ENCODE assay signal across 2 cellular contexts in the genomic region with DNA sequence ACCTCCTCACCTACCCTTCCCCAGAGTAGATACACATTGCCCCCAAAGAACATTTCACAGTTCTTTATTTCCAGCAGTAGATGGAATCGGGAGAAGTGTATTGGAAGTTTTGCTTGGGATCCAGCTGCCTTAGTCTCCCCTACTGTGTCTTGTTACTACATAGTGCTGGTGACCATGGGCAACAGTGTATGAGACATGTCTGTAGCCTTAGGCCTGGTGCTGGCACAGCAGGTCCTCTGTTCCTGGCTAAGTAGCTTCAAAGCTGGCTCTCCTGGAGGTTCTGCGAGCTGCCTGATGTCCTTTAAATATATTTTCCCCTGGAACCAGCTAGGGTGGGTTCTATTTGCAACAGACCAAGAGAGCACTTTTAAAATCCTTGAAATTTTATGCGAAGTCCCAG.
TF ChIP-seq lines count a peak whose summit lies in the region.

No MANE protein-coding gene starts in this region.

TF ChIP-seq in A549, 52 proteins besides CTCF, POLR2A, EP300 and RAD21:
- TF ChIP-seq RARB (CRISPR knock-in tag; IDR thresholded peaks at IDR 0.05) (no peak), FOSL2 (IDR thresholded peaks at IDR 0.05) (no peak), FOSL2 (CRISPR knock-in tag; IDR thresholded peaks at IDR 0.05) (0 out of 2 replicates have a peak, but pooled peaks have one; percentile 5), KDM1A (IDR thresholded peaks at IDR 0.05; ENCODE audit: low read depth) (no peak), BHLHE40 (IDR thresholded peaks at IDR 0.05; ENCODE audit: low read depth, low read length) (no peak), GATA3 (IDR thresholded peaks at IDR 0.05; ENCODE audit: borderline replicate concordance) (no peak), POLR2AphosphoS2 (conservative IDR thresholded peaks at IDR 0.05; ENCODE audit: low read length) (no peak)
- TF ChIP-seq, protein P1, sequence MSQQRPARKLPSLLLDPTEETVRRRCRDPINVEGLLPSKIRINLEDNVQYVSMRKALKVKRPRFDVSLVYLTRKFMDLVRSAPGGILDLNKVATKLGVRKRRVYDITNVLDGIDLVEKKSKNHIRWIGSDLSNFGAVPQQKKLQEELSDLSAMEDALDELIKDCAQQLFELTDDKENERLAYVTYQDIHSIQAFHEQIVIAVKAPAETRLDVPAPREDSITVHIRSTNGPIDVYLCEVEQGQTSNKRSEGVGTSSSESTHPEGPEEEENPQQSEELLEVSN (IDR thresholded peaks at IDR 0.05; ENCODE audit: borderline replicate concordance, low read depth): no peak
- TF ChIP-seq, protein P2, sequence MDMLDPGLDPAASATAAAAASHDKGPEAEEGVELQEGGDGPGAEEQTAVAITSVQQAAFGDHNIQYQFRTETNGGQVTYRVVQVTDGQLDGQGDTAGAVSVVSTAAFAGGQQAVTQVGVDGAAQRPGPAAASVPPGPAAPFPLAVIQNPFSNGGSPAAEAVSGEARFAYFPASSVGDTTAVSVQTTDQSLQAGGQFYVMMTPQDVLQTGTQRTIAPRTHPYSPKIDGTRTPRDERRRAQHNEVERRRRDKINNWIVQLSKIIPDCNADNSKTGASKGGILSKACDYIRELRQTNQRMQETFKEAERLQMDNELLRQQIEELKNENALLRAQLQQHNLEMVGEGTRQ (IDR thresholded peaks at IDR 0.05): no peak
- TF ChIP-seq, protein P3, sequence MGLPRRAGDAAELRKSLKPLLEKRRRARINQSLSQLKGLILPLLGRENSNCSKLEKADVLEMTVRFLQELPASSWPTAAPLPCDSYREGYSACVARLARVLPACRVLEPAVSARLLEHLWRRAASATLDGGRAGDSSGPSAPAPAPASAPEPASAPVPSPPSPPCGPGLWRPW (IDR thresholded peaks at IDR 0.05): no peak

TF ChIP-seq in HEK293, 187 proteins besides CTCF, POLR2A, EP300 and RAD21:
- TF ChIP-seq, protein P4, sequence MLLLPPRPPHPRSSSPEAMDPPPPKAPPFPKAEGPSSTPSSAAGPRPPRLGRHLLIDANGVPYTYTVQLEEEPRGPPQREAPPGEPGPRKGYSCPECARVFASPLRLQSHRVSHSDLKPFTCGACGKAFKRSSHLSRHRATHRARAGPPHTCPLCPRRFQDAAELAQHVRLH (tag by site-specific recombination; IDR thresholded peaks at IDR 0.05): no peak
- TF ChIP-seq ZIC2 (tag by site-specific recombination; IDR thresholded peaks at IDR 0.05): peak; percentile 84
- TF ChIP-seq, protein P5, sequence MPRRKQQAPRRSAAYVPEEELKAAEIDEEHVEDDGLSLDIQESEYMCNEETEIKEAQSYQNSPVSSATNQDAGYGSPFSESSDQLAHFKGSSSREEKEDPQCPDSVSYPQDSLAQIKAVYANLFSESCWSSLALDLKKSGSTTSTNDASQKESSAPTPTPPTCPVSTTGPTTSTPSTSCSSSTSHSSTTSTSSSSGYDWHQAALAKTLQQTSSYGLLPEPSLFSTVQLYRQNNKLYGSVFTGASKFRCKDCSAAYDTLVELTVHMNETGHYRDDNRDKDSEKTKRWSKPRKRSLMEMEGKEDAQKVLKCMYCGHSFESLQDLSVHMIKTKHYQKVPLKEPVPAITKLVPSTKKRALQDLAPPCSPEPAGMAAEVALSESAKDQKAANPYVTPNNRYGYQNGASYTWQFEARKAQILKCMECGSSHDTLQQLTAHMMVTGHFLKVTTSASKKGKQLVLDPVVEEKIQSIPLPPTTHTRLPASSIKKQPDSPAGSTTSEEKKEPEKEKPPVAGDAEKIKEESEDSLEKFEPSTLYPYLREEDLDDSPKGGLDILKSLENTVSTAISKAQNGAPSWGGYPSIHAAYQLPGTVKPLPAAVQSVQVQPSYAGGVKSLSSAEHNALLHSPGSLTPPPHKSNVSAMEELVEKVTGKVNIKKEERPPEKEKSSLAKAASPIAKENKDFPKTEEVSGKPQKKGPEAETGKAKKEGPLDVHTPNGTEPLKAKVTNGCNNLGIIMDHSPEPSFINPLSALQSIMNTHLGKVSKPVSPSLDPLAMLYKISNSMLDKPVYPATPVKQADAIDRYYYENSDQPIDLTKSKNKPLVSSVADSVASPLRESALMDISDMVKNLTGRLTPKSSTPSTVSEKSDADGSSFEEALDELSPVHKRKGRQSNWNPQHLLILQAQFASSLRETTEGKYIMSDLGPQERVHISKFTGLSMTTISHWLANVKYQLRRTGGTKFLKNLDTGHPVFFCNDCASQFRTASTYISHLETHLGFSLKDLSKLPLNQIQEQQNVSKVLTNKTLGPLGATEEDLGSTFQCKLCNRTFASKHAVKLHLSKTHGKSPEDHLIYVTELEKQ (tag by site-specific recombination; IDR thresholded peaks at IDR 0.05; ENCODE audit: borderline replicate concordance): no peak
- no peak for TF ChIP-seq TCF7L2 (IDR thresholded peaks at IDR 0.05; ENCODE audit: borderline replicate concordance, low read depth, low read length)
